In the genomic region with DNA sequence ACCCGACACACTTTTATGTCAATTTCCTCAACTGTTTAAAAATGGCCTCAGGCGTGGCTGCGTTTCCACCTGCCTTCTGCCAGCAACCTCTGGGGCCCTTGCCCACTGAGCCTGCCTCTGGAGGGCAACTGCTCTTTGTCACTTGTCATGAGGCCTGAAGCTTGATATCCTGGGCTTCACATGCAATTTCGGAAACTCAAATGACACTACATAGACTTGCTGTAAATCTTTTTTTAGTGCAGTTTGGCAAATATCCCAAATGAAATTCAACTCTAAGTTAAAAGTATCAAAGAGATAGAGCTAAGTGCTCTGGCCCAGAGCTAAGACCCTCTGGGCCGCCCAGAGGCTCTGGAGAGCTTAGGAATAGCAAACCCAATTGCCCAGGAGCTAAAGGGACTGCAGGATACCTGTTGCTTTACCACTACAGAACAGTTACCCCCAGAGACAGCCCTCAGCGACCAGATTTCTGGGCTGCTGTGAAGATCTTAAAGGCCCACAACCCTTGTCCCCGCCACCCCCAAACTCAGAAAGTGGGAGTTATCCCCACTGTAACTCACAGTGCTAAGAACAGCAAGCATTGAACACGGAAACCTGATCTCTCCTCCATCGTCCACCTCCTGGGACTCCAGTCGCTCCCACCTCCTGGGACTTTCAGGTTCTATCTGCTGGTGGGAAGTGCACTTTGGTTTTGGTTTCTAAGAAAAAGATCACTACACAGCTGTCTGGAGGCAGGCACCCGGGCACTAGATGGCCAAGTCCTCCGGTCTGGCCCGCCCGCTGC, we compare ENCODE assay signal across 26 cellular contexts. TPM values are rescaled to one million over a fixed set of nuclear protein-coding genes. Genes with fewer than 3 reads are reported as not detected.
DNase-seq lines count a peak whose midpoint lies in the region; ATAC-seq and TF ChIP-seq lines count a peak whose summit lies in the region.
"Had no signal": no experiment of that assay in that cellular context is flagged by ENCODE, and none has a peak within 500 bp of the region (broad histone marks: within the 10 kb centered on the region; RNA-seq: fewer than 3 reads in every experiment).

No MANE protein-coding gene starts in this region.

- H4K20me1 ChIP-seq in SK-N-SH (ENCODE audit: insufficient read depth), result no peaks in the 10 kb centered on the region

- no peak overlapping the region for H3K9ac ChIP-seq in SK-N-SH
- H3K9ac ChIP-seq in skeletal muscle tissue (ENCODE audit: low read depth in 1 of 3, low read length in 3 of 3), result peak overlapping the region in 1 of 3 donors; percentile 33

- H3K27ac ChIP-seq in SK-N-SH (ENCODE audit: low read depth in 2 of 2, low read length in 1 of 2) (no peak overlapping the region), skeletal muscle tissue (ENCODE audit: low read depth, low read length) (peak overlapping the region; percentile 11)
- H3K27ac ChIP-seq: 22Rv1, prostate gland, SJCRH30 had no signal

- H3K9me3 ChIP-seq in SK-N-SH (no peaks in the 10 kb centered on the region), skeletal muscle tissue (ENCODE audit: control insufficient read depth in 3 of 3, low read length in 3 of 3) (no peaks in the 10 kb centered on the region)
- H3K9me3 ChIP-seq: prostate gland, SJCRH30 had no signal

- H3K4me2 ChIP-seq in SK-N-SH, result peak overlapping the region; percentile 19

- WGBS in SK-N-SH (ENCODE audit: low lambda C conversion rate), result 24% methylated on average over 11 of the region's 14 CpGs

- H3K4me3 ChIP-seq in SK-N-SH (ENCODE audit: low read depth in 2 of 2, low read length in 1 of 2) (no peak overlapping the region; a peak in 1 of 4 replicates), skeletal muscle tissue (ENCODE audit: low read length in 3 of 3) (peak overlapping the region; percentile 29 to 46 (median 43))
- H3K4me3 ChIP-seq: GM12878, prostate gland, SJCRH30 had no signal

- intact Hi-C loops in left ventricle myocardium superior (cut with micrococcal nuclease), result loop anchor here (10.0 kb wide), 1 partner anchor 57 kb away; no protein-coding TSS in a partner anchor

- H3K27me3 ChIP-seq in SK-N-SH (ENCODE audit: insufficient read depth), result peaks cover 86% of the 10 kb centered on the region
- peaks cover 16 to 50% (median 49%) of the 10 kb centered on the region in 3 donors for H3K27me3 ChIP-seq in skeletal muscle tissue (ENCODE audit: control insufficient read depth in 3 of 3, insufficient read depth in 3 of 3, low read length in 3 of 3)

- POLR2A ChIA-PET in SK-N-SH (lab: Yijun Ruan, JAX), result no interaction called here

- TF ChIP-seq CTCF in SK-N-SH (IDR thresholded peaks at IDR 0.05), result no peak

- DNase-seq in DMS53 (lab: John Stamatoyannopoulos, UW) (peak; percentile 13), DMS53 treated with DMSO at 0.1 percent for 48 hours (lab: John Stamatoyannopoulos, UW; ENCODE audit: unreplicated experiment) (no peak), SK-N-SH (no peak), left ventricle myocardium superior (peak; percentile 78), SIG-M5 (lab: John Stamatoyannopoulos, UW) (no peak), NCI-H510A (lab: John Stamatoyannopoulos, UW) (no peak)
- DNase-seq: activated CD8-positive, alpha-beta memory T cell treated with anti-CD3 and anti-CD28 coated beads, Interleukin-2, amount 50 U/mL, for 4 hours; activated naive CD8-positive, alpha-beta T cell treated with anti-CD3 and anti-CD28 coated beads for 36 hours; AML-193; cortex of kidney; DMS79; Karpas-422; NCI-H187; NCI-H2227 treated with DMSO at 0.1 percent for 48 hours; SJCRH30; stimulated activated CD4-positive, alpha-beta T cell treated with anti-CD3 and anti-CD28 coated beads, Interleukin-4, amount 100 ng/mL, for 24 hours; stimulated activated naive CD4-positive, alpha-beta T cell treated with Interleukin-2 at 50 U/mL for 16 hours; T-helper 2 cell; trophoblast cell had no signal

- CTCF ChIA-PET in SK-N-SH (lab: Yijun Ruan, JAX), result interaction anchor here (1.1 to 3.3 kb wide), 4 partner anchors 13 to 55 kb away, joined by 3 to 14 read pairs (median 4); partner anchors contain the start of gene GJA3

- H3K4me1 ChIP-seq in SK-N-SH (ENCODE audit: control insufficient read depth in 1 of 2, insufficient read depth in 2 of 2, low read depth in 1 of 2, low read length in 1 of 2) (peaks cover 0 to 6% of the 10 kb centered on the region in 2 experiments; a peak in 1 of 4 replicates), skeletal muscle tissue (ENCODE audit: control insufficient read depth in 3 of 3, insufficient read depth in 3 of 3, low read length in 3 of 3) (peaks cover 7 to 18% (median 14%) of the 10 kb centered on the region in 3 donors)
- H3K4me1 ChIP-seq: prostate gland, SJCRH30 had no signal

- no peaks in the 10 kb centered on the region for H3K36me3 ChIP-seq in SK-N-SH (replicated peaks in 1 of 2; ENCODE audit: control insufficient read depth in 1 of 2, insufficient read depth in 2 of 2, low read length in 1 of 2)
- no peaks in the 10 kb centered on the region for H3K36me3 ChIP-seq in skeletal muscle tissue (ENCODE audit: control insufficient read depth in 3 of 3, insufficient read depth in 3 of 3, low read length in 3 of 3)
- H3K36me3 ChIP-seq: prostate gland, SJCRH30 had no signal

- no peaks in the 10 kb centered on the region for H3K79me2 ChIP-seq in SK-N-SH (ENCODE audit: insufficient read depth)

- no peaks in the 10 kb centered on the region for H3F3A ChIP-seq in SK-N-SH (replicated peaks; ENCODE audit: insufficient read depth)

- no peaks in the 10 kb centered on the region for H3K9me2 ChIP-seq in SK-N-SH

- TF ChIP-seq EP300 in SK-N-SH (IDR thresholded peaks at IDR 0.05; ENCODE audit: borderline replicate concordance in 1 of 2, low read depth in 1 of 2, low read length in 1 of 2), result no peak

- ATAC-seq in left ventricle myocardium superior (peak; percentile 93), GM19351 (IDR thresholded peaks at IDR 0.05; ENCODE audit: unreplicated experiment) (no peak)
- ATAC-seq: GM12878 had no signal

- TF ChIP-seq RAD21 in SK-N-SH (IDR thresholded peaks at IDR 0.05; ENCODE audit: low read length), result no peak

- H2AFZ ChIP-seq in SK-N-SH (ENCODE audit: low read depth), result no peak overlapping the region

TF ChIP-seq in SK-N-SH, 30 proteins besides CTCF, POLR2A, EP300 and RAD21:
- TF ChIP-seq, protein P1, sequence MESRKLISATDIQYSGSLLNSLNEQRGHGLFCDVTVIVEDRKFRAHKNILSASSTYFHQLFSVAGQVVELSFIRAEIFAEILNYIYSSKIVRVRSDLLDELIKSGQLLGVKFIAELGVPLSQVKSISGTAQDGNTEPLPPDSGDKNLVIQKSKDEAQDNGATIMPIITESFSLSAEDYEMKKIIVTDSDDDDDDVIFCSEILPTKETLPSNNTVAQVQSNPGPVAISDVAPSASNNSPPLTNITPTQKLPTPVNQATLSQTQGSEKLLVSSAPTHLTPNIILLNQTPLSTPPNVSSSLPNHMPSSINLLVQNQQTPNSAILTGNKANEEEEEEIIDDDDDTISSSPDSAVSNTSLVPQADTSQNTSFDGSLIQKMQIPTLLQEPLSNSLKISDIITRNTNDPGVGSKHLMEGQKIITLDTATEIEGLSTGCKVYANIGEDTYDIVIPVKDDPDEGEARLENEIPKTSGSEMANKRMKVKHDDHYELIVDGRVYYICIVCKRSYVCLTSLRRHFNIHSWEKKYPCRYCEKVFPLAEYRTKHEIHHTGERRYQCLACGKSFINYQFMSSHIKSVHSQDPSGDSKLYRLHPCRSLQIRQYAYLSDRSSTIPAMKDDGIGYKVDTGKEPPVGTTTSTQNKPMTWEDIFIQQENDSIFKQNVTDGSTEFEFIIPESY (IDR thresholded peaks at IDR 0.05; ENCODE audit: borderline replicate concordance, low read depth), result no peak
- no peak for TF ChIP-seq TCF12 (IDR thresholded peaks at IDR 0.05)
- TF ChIP-seq, protein P2, sequence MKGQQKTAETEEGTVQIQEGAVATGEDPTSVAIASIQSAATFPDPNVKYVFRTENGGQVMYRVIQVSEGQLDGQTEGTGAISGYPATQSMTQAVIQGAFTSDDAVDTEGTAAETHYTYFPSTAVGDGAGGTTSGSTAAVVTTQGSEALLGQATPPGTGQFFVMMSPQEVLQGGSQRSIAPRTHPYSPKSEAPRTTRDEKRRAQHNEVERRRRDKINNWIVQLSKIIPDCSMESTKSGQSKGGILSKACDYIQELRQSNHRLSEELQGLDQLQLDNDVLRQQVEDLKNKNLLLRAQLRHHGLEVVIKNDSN (IDR thresholded peaks at IDR 0.05; ENCODE audit: borderline replicate concordance, low read depth), result no peak
- TF ChIP-seq CHD2 (IDR thresholded peaks at IDR 0.05; ENCODE audit: low read length, partially characterized antibody), result no peak
- no peak for TF ChIP-seq GABPA (IDR thresholded peaks at IDR 0.05; ENCODE audit: low read depth)
- no peak for TF ChIP-seq RXRA (IDR thresholded peaks at IDR 0.05; ENCODE audit: borderline replicate concordance, low read depth)
- no peak for TF ChIP-seq NRF1 (IDR thresholded peaks at IDR 0.05; ENCODE audit: low read depth, low read length)
- no peak for TF ChIP-seq FOXJ3 (CRISPR knock-in tag; IDR thresholded peaks at IDR 0.05)
TF ChIP-seq in SK-N-SH: peak in this region for 0.

RNA-seq across cellular contexts. Expression of gene GJA3, which starts 19.4 kb away (rescaled TPM):
- not detected in 2 replicates for polyA plus RNA-seq in SK-N-SH (2012; rRNA removed)
- polyA plus RNA-seq in SK-N-SH (2012; cell fraction: cytosol; rRNA removed), result not detected in 2 replicates
- polyA plus RNA-seq in SK-N-SH (2012; cell fraction: nucleus; rRNA removed), result not detected in 2 replicates
- total RNA-seq in left ventricle myocardium superior (17.9 TPM), skeletal muscle tissue (2.1 TPM)
- total RNA-seq: neural crest cell, SJCRH30 had no signal

RNA-seq across cellular contexts. Expression of gene GJB2, which starts 51.3 kb away (rescaled TPM):
- not detected in 2 replicates for polyA plus RNA-seq in SK-N-SH (2012; rRNA removed)
- polyA plus RNA-seq in SK-N-SH (2012; cell fraction: cytosol; rRNA removed), result 0.03 TPM in 2 replicates
- polyA plus RNA-seq in SK-N-SH (2012; cell fraction: nucleus; rRNA removed), result 0.04 and 0.14 TPM in 2 replicates
- total RNA-seq in left ventricle myocardium superior (0.42 TPM), skeletal muscle tissue (1.0 TPM)
- total RNA-seq: fibroblast of lung, neural crest cell, SJCRH30 had no signal

Comparison
In these comparisons a context has a peak if more than half of its experiments do, and no peak if none do; other contexts are left out.
1. DNase-seq: peak in DMS53 (single experiment) and left ventricle myocardium superior (single experiment); none in DMS53 treated with DMSO at 0.1 percent for 48 hours (single experiment), SK-N-SH (single experiment), SIG-M5 (single experiment) and NCI-H510A (single experiment).
2. H3K4me3 ChIP-seq: peak in skeletal muscle tissue (3 of 3); none in SK-N-SH (0 of 2).